ENCODE assay signal across 17 cellular contexts in the genomic region with DNA sequence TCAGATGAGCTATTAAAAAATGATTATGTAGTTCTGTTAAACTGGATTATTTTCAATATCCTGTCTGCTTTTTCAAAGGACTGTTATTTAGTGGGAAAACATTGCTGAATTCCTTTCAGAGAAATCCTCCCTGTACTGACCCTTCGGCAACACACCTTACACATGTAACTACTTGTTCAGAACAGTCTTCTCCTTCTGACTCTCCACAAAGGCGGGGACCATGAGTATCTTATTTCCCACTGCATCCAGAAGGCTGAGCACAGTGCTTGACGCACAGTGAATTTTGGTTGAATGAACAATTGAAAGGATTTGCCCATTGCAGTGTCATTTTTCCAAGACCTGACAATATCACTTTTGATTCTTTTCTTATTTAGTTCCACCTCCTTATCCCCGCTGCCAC. TPM values are rescaled to one million over a fixed set of nuclear protein-coding genes. Genes with fewer than 3 reads are reported as not detected.
"Had no signal": no experiment of that assay in that cellular context is flagged by ENCODE, and none has a peak within 500 bp of the region (broad histone marks: within the 10 kb centered on the region; RNA-seq: fewer than 3 reads in every experiment).

No MANE protein-coding gene starts in this region.

- H3K4me3 ChIP-seq: lung, upper lobe of right lung had no signal

- H3K27ac Mint-ChIP-seq: activated CD8-positive, alpha-beta memory T cell treated with anti-CD3 and anti-CD28 coated beads, Interleukin-2, amount 10 ng/mL, durations not matched to agents 7 days and 5 days; activated naive CD8-positive, alpha-beta T cell; activated T-cell treated with anti-CD3 and anti-CD28 coated beads, Interleukin-2, amount 50 U/mL, for 24 hours; brain; naive thymus-derived CD4-positive, alpha-beta T cell; stimulated activated naive CD8-positive, alpha-beta T cell treated with anti-CD3 and anti-CD28 coated beads, Interleukin-15, Interleukin-2, amounts not matched to agents 100 ng/mL and 50 ng/mL, for 24 hours; T-helper 1 cell treated with Interleukin-12 subunit alpha and Interleukin-12 subunit beta and Interleukin-4 antibody, amounts not matched to agents 30 μg/mL and 1 μg/mL, for 36 hours had no signal

- H3K36me3 Mint-ChIP-seq: activated CD8-positive, alpha-beta memory T cell treated with anti-CD3 and anti-CD28 coated beads, Interleukin-2, amount 10 ng/mL, durations not matched to agents 7 days and 5 days; activated naive CD8-positive, alpha-beta T cell; brain; naive thymus-derived CD4-positive, alpha-beta T cell had no signal

- H3K9me3 ChIP-seq: upper lobe of right lung had no signal

- DNase-seq: activated CD4-positive, alpha-beta T cell treated with anti-CD3 and anti-CD28 coated beads, Interleukin-2, amount 50 U/mL, for 48 hours; activated CD8-positive, alpha-beta memory T cell treated with anti-CD3 and anti-CD28 coated beads, Interleukin-2, amount 10 ng/mL, durations not matched to agents 7 days and 5 days; activated effector memory CD4-positive, alpha-beta T cell treated with anti-CD3 and anti-CD28 coated beads, Interleukin-2, amount 50 U/mL, for 16 hours; activated T-cell treated with anti-CD3 and anti-CD28 coated beads, Interleukin-2, amount 50 U/mL, for 24 hours; amygdala; dermis blood vessel endothelial cell; left colon; naive thymus-derived CD4-positive, alpha-beta T cell; nucleus accumbens; stimulated activated CD4-positive, alpha-beta T cell treated with anti-CD3 and anti-CD28 coated beads, Interleukin-2, amount 100 ng/mL, for 24 hours; upper lobe of right lung had no signal

- H3K4me1 ChIP-seq: upper lobe of right lung had no signal

- H3K27ac ChIP-seq: upper lobe of right lung had no signal

- H3K4me3 Mint-ChIP-seq: activated CD8-positive, alpha-beta memory T cell treated with anti-CD3 and anti-CD28 coated beads, Interleukin-2, amount 10 ng/mL, durations not matched to agents 7 days and 5 days; activated naive CD8-positive, alpha-beta T cell; activated T-cell treated with anti-CD3 and anti-CD28 coated beads, Interleukin-2, amount 50 U/mL, for 24 hours; brain; naive thymus-derived CD4-positive, alpha-beta T cell; stimulated activated naive CD8-positive, alpha-beta T cell treated with anti-CD3 and anti-CD28 coated beads, Interleukin-15, Interleukin-2, amounts not matched to agents 100 ng/mL and 50 ng/mL, for 24 hours; T-helper 1 cell treated with Interleukin-12 subunit alpha and Interleukin-12 subunit beta and Interleukin-4 antibody, amounts not matched to agents 30 μg/mL and 1 μg/mL, for 36 hours had no signal

- H3K9me3 Mint-ChIP-seq: activated T-cell treated with anti-CD3 and anti-CD28 coated beads, Interleukin-2, amount 50 U/mL, for 24 hours; brain; naive thymus-derived CD4-positive, alpha-beta T cell; stimulated activated naive CD8-positive, alpha-beta T cell treated with anti-CD3 and anti-CD28 coated beads, Interleukin-15, Interleukin-2, amounts not matched to agents 100 ng/mL and 50 ng/mL, for 24 hours; T-helper 1 cell treated with Interleukin-12 subunit alpha and Interleukin-12 subunit beta and Interleukin-4 antibody, amounts not matched to agents 30 μg/mL and 1 μg/mL, for 36 hours had no signal

- H3K36me3 ChIP-seq: upper lobe of right lung had no signal

- H3K27me3 ChIP-seq: upper lobe of right lung had no signal

- ATAC-seq: activated CD8-positive, alpha-beta memory T cell treated with anti-CD3 and anti-CD28 coated beads, Interleukin-2, amount 10 ng/mL, durations not matched to agents 7 days and 5 days; left colon; naive thymus-derived CD4-positive, alpha-beta T cell; sciatic nerve; upper lobe of right lung had no signal

RNA-seq across cellular contexts. Expression of a gene that starts 23.1 kb away (rescaled TPM):
- total RNA-seq: activated CD8-positive, alpha-beta memory T cell treated with anti-CD3 and anti-CD28 coated beads, Interleukin-2, amount 10 ng/mL, durations not matched to agents 7 days and 5 days; left colon; naive thymus-derived CD4-positive, alpha-beta T cell; sciatic nerve had no signal
- polyA plus RNA-seq: naive thymus-derived CD4-positive, alpha-beta T cell had no signal
